Comparison of ENCODE assay signal across 9 cellular contexts in genomic region chr15:25543156-25543555, GRCh38.
DNase-seq lines count a peak whose midpoint lies in the region; ATAC-seq lines count a peak whose summit lies in the region.
"Had no signal": no experiment of that assay in that cellular context is flagged by ENCODE, and none has a peak within 500 bp of the region (broad histone marks: within the 10 kb centered on the region; RNA-seq: fewer than 3 reads in every experiment).

No MANE protein-coding gene starts in this region.

- DNase-seq in GM04504 (ENCODE audit: low read depth) = peak; percentile 40
- peak in 42 of 56 donors; percentile 4 to 79 (median 39) for DNase-seq in amygdala (lab: John Stamatoyannopoulos, UW)
- DNase-seq in left cardiac atrium = peak; percentile 45
- DNase-seq in retina = peak; percentile 17
- no peak for DNase-seq in NCI-H82 (lab: John Stamatoyannopoulos, UW)

- intact Hi-C loops in left cardiac atrium (cut with DNase I) = no loop called here

- ATAC-seq in left cardiac atrium (peak; percentile 84 to 89), GM21515 (IDR thresholded peaks at IDR 0.05; ENCODE audit: unreplicated experiment) (no peak), HG02610 (IDR thresholded peaks at IDR 0.05; ENCODE audit: unreplicated experiment) (no peak), GM21390 (IDR thresholded peaks at IDR 0.05; ENCODE audit: unreplicated experiment) (no peak)
- ATAC-seq: K562 had no signal

Comparison
In these comparisons a context has a peak if more than half of its experiments do, and no peak if none do; other contexts are left out.
1. ATAC-seq: peak in left cardiac atrium (2 of 2); none in GM21515 (single experiment), HG02610 (single experiment) and GM21390 (single experiment).